15 cellular contexts compared by ENCODE assay signal in the genomic region with DNA sequence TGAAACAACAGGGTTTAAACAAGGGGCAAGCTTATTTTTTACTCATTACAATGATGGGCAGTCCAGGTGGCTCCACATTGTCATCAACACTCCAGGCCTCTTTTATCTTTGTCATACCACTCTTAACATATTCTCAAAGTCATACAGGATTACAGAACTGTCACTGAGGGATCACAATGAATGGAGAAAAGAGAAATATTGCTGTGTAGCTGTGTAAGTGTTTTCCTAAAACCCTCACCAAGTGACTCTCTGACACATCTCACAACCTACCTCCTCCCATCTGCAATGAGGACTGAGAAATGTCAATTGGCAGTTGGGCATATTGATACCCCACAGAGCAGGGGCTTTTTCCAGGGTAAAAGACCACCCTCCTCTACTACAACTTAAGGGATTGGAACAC.
"Had no signal": no experiment of that assay in that cellular context is flagged by ENCODE, and none has a peak within 500 bp of the region (broad histone marks: within the 10 kb centered on the region; RNA-seq: fewer than 3 reads in every experiment).

No MANE protein-coding gene starts in this region.

- H3K4me1 Mint-ChIP-seq: activated naive CD4-positive, alpha-beta T cell treated with anti-CD3 and anti-CD28 coated beads, Interleukin-2, amount 50 U/mL, for 24 hours; stimulated activated memory B cell treated with anti-CD40 and anti-IgM and Interleukin-4, amounts not matched to agents 10 μg/mL and 1 μg/mL and 100 μg/mL, for 72 hours had no signal

- H3K9me3 ChIP-seq: adrenal gland, lower lobe of right lung, pancreas, thyroid gland, uterus had no signal

- H3K9me3 Mint-ChIP-seq: activated CD8-positive, alpha-beta T cell treated with anti-CD3 and anti-CD28 coated beads for 36 hours had no signal

- H3K36me3 ChIP-seq: adrenal gland, lower lobe of right lung, pancreas, thyroid gland, uterus had no signal

- H3K27me3 Mint-ChIP-seq: activated CD8-positive, alpha-beta T cell treated with anti-CD3 and anti-CD28 coated beads for 36 hours; activated naive CD4-positive, alpha-beta T cell treated with anti-CD3 and anti-CD28 coated beads, Interleukin-2, amount 50 U/mL, for 24 hours; stimulated activated memory B cell treated with anti-CD40 and anti-IgM and Interleukin-4, amounts not matched to agents 10 μg/mL and 1 μg/mL and 100 μg/mL, for 72 hours had no signal

- DNase-seq: activated CD4-positive, alpha-beta T cell treated with anti-CD3 and anti-CD28 coated beads for 48 hours; activated CD8-positive, alpha-beta T cell treated with anti-CD3 and anti-CD28 coated beads for 36 hours; activated effector memory CD4-positive, alpha-beta T cell treated with Interleukin-2 at 50 U/mL for 16 hours; activated T-cell treated with anti-CD3 and anti-CD28 coated beads, Interleukin-2, amount 50 U/mL, for 4 hours; adrenal gland; head of caudate nucleus; left colon; lower lobe of right lung; pancreas; thyroid gland; uterus had no signal

- H3K27ac ChIP-seq: adrenal gland, epithelial cell of prostate, lower lobe of right lung, pancreas, thyroid gland, uterus had no signal

- ATAC-seq: activated CD8-positive, alpha-beta T cell treated with anti-CD3 and anti-CD28 coated beads for 36 hours; activated T-cell treated with anti-CD3 and anti-CD28 coated beads, Interleukin-2, amount 50 U/mL, for 4 hours; left colon; lower lobe of right lung; pancreas; WTC11 had no signal

- H3K27ac Mint-ChIP-seq: activated CD8-positive, alpha-beta T cell treated with anti-CD3 and anti-CD28 coated beads for 36 hours; activated naive CD4-positive, alpha-beta T cell treated with anti-CD3 and anti-CD28 coated beads, Interleukin-2, amount 50 U/mL, for 24 hours; stimulated activated memory B cell treated with anti-CD40 and anti-IgM and Interleukin-4, amounts not matched to agents 10 μg/mL and 1 μg/mL and 100 μg/mL, for 72 hours; WTC11 had no signal

- H3K36me3 Mint-ChIP-seq: activated naive CD4-positive, alpha-beta T cell treated with anti-CD3 and anti-CD28 coated beads, Interleukin-2, amount 50 U/mL, for 24 hours; stimulated activated memory B cell treated with anti-CD40 and anti-IgM and Interleukin-4, amounts not matched to agents 10 μg/mL and 1 μg/mL and 100 μg/mL, for 72 hours had no signal

- H3K4me3 ChIP-seq: adrenal gland, lower lobe of right lung, pancreas, thyroid gland, uterus had no signal

- H3K4me1 ChIP-seq: adrenal gland, lower lobe of right lung, pancreas, thyroid gland, uterus had no signal

- H3K4me3 Mint-ChIP-seq: activated CD8-positive, alpha-beta T cell treated with anti-CD3 and anti-CD28 coated beads for 36 hours; activated naive CD4-positive, alpha-beta T cell treated with anti-CD3 and anti-CD28 coated beads, Interleukin-2, amount 50 U/mL, for 24 hours; activated T-cell treated with anti-CD3 and anti-CD28 coated beads, Interleukin-2, amount 50 U/mL, for 4 hours; stimulated activated memory B cell treated with anti-CD40 and anti-IgM and Interleukin-4, amounts not matched to agents 10 μg/mL and 1 μg/mL and 100 μg/mL, for 72 hours; WTC11 had no signal

- H3K27me3 ChIP-seq: adrenal gland, pancreas, thyroid gland, uterus had no signal
